In genomic region chr1:172002725-172003345, GRCh38 we compare ENCODE assay signal across 8 cellular contexts.
A peak's percentile ranks its signal among the peaks of the same experiment; 100 is the strongest.
DNase-seq lines count a peak whose midpoint lies in the region; ATAC-seq and TF ChIP-seq lines count a peak whose summit lies in the region.

No MANE protein-coding gene starts in this region.

- H3K27me3 Mint-ChIP-seq in CD4-positive, alpha-beta T cell, result peaks cover under 1% of the 10 kb centered on the region

- DNase-seq in CD4-positive, alpha-beta T cell, result peak in 4 of 10 experiments; percentile 3 to 22 (median 7)
- DNase-seq in GM10248 (ENCODE audit: extremely low spot score) (peak; percentile 12), NCI-H446 (lab: John Stamatoyannopoulos, UW) (peak; percentile 28 to 77), astrocyte of the spinal cord (ENCODE audit: low read depth, low spot score) (peak; percentile 81), kidney glomerular epithelial cell (lab: John Stamatoyannopoulos, UW) (peak; percentile 54), uterus (peak in 1 of 2 donors; percentile 28)

- POLR2A ChIA-PET in CD4-positive, alpha-beta T cell (lab: Charles Lee), result interaction anchor here (0.7 to 1.2 kb wide), 3 partner anchors 397 to 439 kb away, joined by 3 to 4 read pairs (median 4); no protein-coding TSS in a partner anchor
- POLR2A ChIA-PET in GM10248 (lab: Yijun Ruan, JAX), result no interaction called here

- H3K27ac Mint-ChIP-seq in CD4-positive, alpha-beta T cell, result no peak overlapping the region

- TF ChIP-seq CTCF in CD4-positive, alpha-beta T cell (IDR thresholded peaks at IDR 0.05), result peak; percentile 71
- TF ChIP-seq CTCF in GM10248 (IDR thresholded peaks at IDR 0.05; ENCODE audit: control extremely low read depth, extremely low read depth, low read depth, missing control alignments), result peak; percentile 71
- peak; percentile 78 for TF ChIP-seq CTCF in astrocyte of the spinal cord (IDR thresholded peaks at IDR 0.05; ENCODE audit: low read depth, low read length)
- peak; percentile 64 to 79 (median 72) for TF ChIP-seq CTCF in uterus (IDR thresholded peaks at IDR 0.05)

- intact Hi-C loops in CD4-positive, alpha-beta T cell (cut with DNase I, micrococcal nuclease), result loop anchor here (1.0 to 10.0 kb wide), 5 partner anchors 182 to 719 kb away; partner anchors contain the start of gene PIGC (in 1 of the 2)
- intact Hi-C loops in uterus (cut with DNase I; ENCODE audit: low total_unique reads), result no loop called here

- H3K27me3 ChIP-seq in CD4-positive, alpha-beta T cell (ENCODE audit: control insufficient read depth, insufficient read depth, low read length), result no peaks in the 10 kb centered on the region
- H3K27me3 ChIP-seq in uterus, result no peaks in the 10 kb centered on the region

- H3K4me1 ChIP-seq in uterus, result no peaks in the 10 kb centered on the region

- H3K4me1 Mint-ChIP-seq in CD4-positive, alpha-beta T cell (ENCODE audit: low read depth), result no peaks in the 10 kb centered on the region

- ATAC-seq in CD4-positive, alpha-beta T cell (ENCODE audit: poor library complexity), result no peak
- ATAC-seq in HG03159 (IDR thresholded peaks at IDR 0.05; ENCODE audit: unreplicated experiment) (no peak), GM19397 (IDR thresholded peaks at IDR 0.05; ENCODE audit: unreplicated experiment) (no peak)

- no peaks in the 10 kb centered on the region for H3K9me3 ChIP-seq in CD4-positive, alpha-beta T cell (ENCODE audit: control insufficient read depth, low read length)
- H3K9me3 ChIP-seq in uterus, result no peaks in the 10 kb centered on the region

- no peak overlapping the region for H3K4me3 Mint-ChIP-seq in CD4-positive, alpha-beta T cell

- CTCF ChIA-PET in CD4-positive, alpha-beta T cell (lab: Charles Lee), result interaction anchor here (0.6 to 1.5 kb wide), 6 partner anchors 356 to 442 kb away, joined by 3 to 8 read pairs (median 4); no protein-coding TSS in a partner anchor
- CTCF ChIA-PET in GM10248 (lab: Yijun Ruan, JAX), result interaction anchor here (0.6 to 4.0 kb wide), 33 partner anchors 11 to 717 kb away, joined by 3 to 26 read pairs (median 4); partner anchors contain the start of gene PIGC

- no peaks in the 10 kb centered on the region for H3K9me3 Mint-ChIP-seq in CD4-positive, alpha-beta T cell

- H3K4me3 ChIP-seq in astrocyte of the spinal cord (ENCODE audit: low read depth, low read length), result no peak overlapping the region
- H3K4me3 ChIP-seq in uterus, result no peak overlapping the region

- no peaks in the 10 kb centered on the region for H3K36me3 ChIP-seq in uterus

- H3K36me3 Mint-ChIP-seq in CD4-positive, alpha-beta T cell (ENCODE audit: low read depth), result no peaks in the 10 kb centered on the region

- no peak overlapping the region for H3K27ac ChIP-seq in CD4-positive, alpha-beta T cell (ENCODE audit: low read depth, low read length)
- H3K27ac ChIP-seq in uterus, result no peak overlapping the region

- in situ Hi-C loops in astrocyte of the spinal cord (cut with HindIII; ENCODE audit: low sequenced_read_pairs), result no loop called here

- TF ChIP-seq POLR2A in uterus (IDR thresholded peaks at IDR 0.05), result no peak
